Comparison of ENCODE assay signal across 9 cellular contexts in genomic region chr7:120402368-120402767, GRCh38.
DNase-seq lines count a peak whose midpoint lies in the region; ATAC-seq lines count a peak whose summit lies in the region.
"Had no signal": no experiment of that assay in that cellular context is flagged by ENCODE, and none has a peak within 500 bp of the region (broad histone marks: within the 10 kb centered on the region; RNA-seq: fewer than 3 reads in every experiment).

No MANE protein-coding gene starts in this region.

- DNase-seq in DMS53 treated with DMSO at 0.1 percent for 48 hours (lab: John Stamatoyannopoulos, UW; ENCODE audit: unreplicated experiment): peak; percentile 12
- DNase-seq in dermis blood vessel endothelial cell: peak; percentile 39
- no peak for DNase-seq in cerebellar nuclear complex (lab: John Stamatoyannopoulos, UW)
- no peak for DNase-seq in SIG-M5 treated with dmso at 0.1 percent for 504 hours (lab: John Stamatoyannopoulos, UW; ENCODE audit: unreplicated experiment)
- DNase-seq in iPS-NIHi11 (ENCODE audit: low spot score): no peak
- no peak for DNase-seq in GOT3 (lab: John Stamatoyannopoulos, UW)
- DNase-seq: colonic mucosa had no signal

- ATAC-seq in GM21360 (IDR thresholded peaks at IDR 0.05; ENCODE audit: unreplicated experiment): peak; percentile 55
- ATAC-seq in HG03135 (IDR thresholded peaks at IDR 0.05; ENCODE audit: unreplicated experiment): peak; percentile 54

Comparison
In these comparisons a context has a peak if more than half of its experiments do, and no peak if none do; other contexts are left out.
1. DNase-seq: peak in DMS53 treated with DMSO at 0.1 percent for 48 hours (single experiment) and dermis blood vessel endothelial cell (single experiment); none in cerebellar nuclear complex (0 of 2), SIG-M5 treated with dmso at 0.1 percent for 504 hours (single experiment), iPS-NIHi11 (single experiment) and GOT3 (single experiment).